ENCODE assay signal across 8 cellular contexts in the genomic region with DNA sequence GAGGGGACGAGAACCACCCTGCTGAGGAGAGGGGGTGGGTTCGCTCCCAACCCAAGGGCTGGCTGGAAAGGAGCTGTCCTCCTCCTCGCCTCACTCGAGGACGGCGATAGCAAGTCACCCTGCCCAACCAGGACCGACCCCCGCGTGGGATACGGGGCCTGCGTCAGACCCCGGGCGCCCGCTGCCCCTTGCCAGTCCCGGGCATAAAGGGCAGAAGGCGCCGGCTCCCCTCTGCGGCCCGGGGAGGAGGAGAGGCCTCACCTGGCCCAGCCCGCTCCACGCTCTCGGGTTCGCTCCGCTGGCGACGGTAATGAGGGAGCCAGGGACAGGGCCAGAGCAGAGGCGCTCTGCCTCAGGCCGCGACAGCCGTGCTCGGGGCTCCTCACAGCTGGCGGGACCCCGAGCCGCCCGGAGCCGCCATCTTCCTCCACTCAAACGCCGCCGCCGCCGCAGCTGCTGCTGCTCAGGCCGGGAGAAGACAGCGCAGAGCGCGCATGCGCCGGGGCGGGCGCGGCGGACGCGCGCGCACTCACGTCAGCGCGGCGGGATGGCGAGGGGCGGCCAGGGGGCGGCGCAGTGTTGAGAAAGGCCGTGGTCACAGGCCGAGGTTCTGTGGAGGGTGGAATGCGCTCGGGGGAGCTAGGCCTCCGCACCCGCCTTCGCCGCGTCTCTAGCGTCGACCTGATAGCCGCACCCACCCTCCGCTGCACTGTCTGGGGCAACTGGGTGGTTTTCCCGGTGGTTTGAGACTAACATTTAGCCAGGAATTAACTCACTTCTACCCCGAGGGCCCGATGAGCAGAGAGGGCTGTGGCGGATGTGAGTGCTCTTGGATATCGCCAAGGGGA. TPM values are rescaled to one million over a fixed set of nuclear protein-coding genes. Genes with fewer than 3 reads are reported as not detected.
DNase-seq lines count a peak whose midpoint lies in the region; ATAC-seq, FAIRE-seq and TF ChIP-seq lines count a peak whose summit lies in the region.

A gene (minus strand): TSS at position 487 of the 848 bp plus-strand sequence. CDS start 37,062 bp downstream, outside the sequence.

- H3K4me1 ChIP-seq in keratinocyte (ENCODE audit: control insufficient read depth, extremely low read depth, insufficient read depth, low read length) = peaks cover 12% of the 10 kb centered on the region

- TF ChIP-seq CTCF in keratinocyte (optimal IDR thresholded peaks at IDR 0.05 in 1 of 3, IDR thresholded peaks at IDR 0.05 in 1 of 3, conservative IDR thresholded peaks at IDR 0.05 in 1 of 3; ENCODE audit: extremely low read depth in 1 of 3, insufficient read depth in 2 of 3, low read length in 3 of 3) = peak in 2 of 3 experiments; percentile 11 to 69

- H3K9me1 ChIP-seq in keratinocyte (ENCODE audit: control insufficient read depth, extremely low read depth, insufficient read depth, low read length) = peaks cover 4% of the 10 kb centered on the region

- dilution Hi-C loops in keratinocyte (cut with MboI; ENCODE audit: extremely low pct_ligation_motif_present, low sequenced_read_pairs) = no loop called here

- DNase-seq in AG20443 (ENCODE audit: low spot score) = peak; percentile 98
- DNase-seq in NCI-H446 (lab: John Stamatoyannopoulos, UW) = peak; percentile 92 to 97
- peak; percentile 81 for DNase-seq in activated CD4-positive, CD25-positive, alpha-beta regulatory T cell treated with anti-CD3 and anti-CD28 coated beads, Interleukin-2, amount 50 U/mL, for 16 hours (ENCODE audit: low read depth, low spot score)
- peak; percentile 89 for DNase-seq in cerebellar cortex (ENCODE audit: low spot score)
- peak; percentile 66 for DNase-seq in keratinocyte (ENCODE audit: low read depth, low spot score)
- DNase-seq in stimulated activated CD4-positive, alpha-beta T cell treated with anti-CD3 and anti-CD28 coated beads, Interleukin-15, amount 100 ng/mL, for 1 hour (ENCODE audit: low read depth in 1 of 2, low spot score in 1 of 2) = peak; percentile 88 to 89

- peak within 1 kb of the TSS; percentile 84 for H2AFZ ChIP-seq in keratinocyte (ENCODE audit: control insufficient read depth, low read length)

- H3K4me2 ChIP-seq in keratinocyte (ENCODE audit: control insufficient read depth, extremely low read depth, insufficient read depth, low read depth, low read length) = peak within 1 kb of the TSS; percentile 92

- H3K27me3 ChIP-seq in keratinocyte (ENCODE audit: control insufficient read depth, extremely low read depth, insufficient read depth, low read length) = no peaks in the 10 kb centered on the region

- H3K4me3 ChIP-seq in keratinocyte (ENCODE audit: control insufficient read depth in 2 of 3, extremely low read depth in 1 of 3, insufficient read depth in 2 of 3, low read depth in 1 of 3, low read length in 3 of 3) = peak within 1 kb of the TSS; percentile 52 to 74 (median 67)

- no peaks in the 10 kb centered on the region for H3K9me3 ChIP-seq in keratinocyte (ENCODE audit: control insufficient read depth, low read depth, low read length)

- peak within 1 kb of the TSS; percentile 64 for H3K27ac ChIP-seq in keratinocyte (ENCODE audit: control insufficient read depth, insufficient read depth, low read length)

- H4K20me1 ChIP-seq in keratinocyte (ENCODE audit: control insufficient read depth, extremely low read depth, insufficient read depth, low read length) = no peaks in the 10 kb centered on the region

- no peaks in the 10 kb centered on the region for H3K36me3 ChIP-seq in keratinocyte (ENCODE audit: control insufficient read depth in 2 of 2, extremely low read depth in 1 of 2, insufficient read depth in 2 of 2, low read length in 2 of 2)

- peak; percentile 88 for ATAC-seq in GM19043 (IDR thresholded peaks at IDR 0.05; ENCODE audit: low read depth, unreplicated experiment)
- ATAC-seq in HG03354 (IDR thresholded peaks at IDR 0.05; ENCODE audit: poor library complexity, severe bottlenecking, unreplicated experiment) = peak; percentile 92

- H3K9ac ChIP-seq in keratinocyte (ENCODE audit: control insufficient read depth, extremely low read depth, insufficient read depth, low read length) = peak within 1 kb of the TSS; percentile 88

- peaks cover 48% of the 10 kb centered on the region for H3K79me2 ChIP-seq in keratinocyte (ENCODE audit: control insufficient read depth, insufficient read depth, low read length)

- no peak for FAIRE-seq in keratinocyte (lab: Jason Lieb, UNC)

RNA-seq across cellular contexts. Expression of the gene that starts here (rescaled TPM):
- polyA plus RNA-seq in keratinocyte = 14.1 to 18.0 TPM (median 15.8 TPM) in 3 replicates
- 5.3 TPM for polyA plus RNA-seq in keratinocyte (2011; ENCODE audit: low read depth)
- 12.1 and 14.3 TPM in 2 replicates for polyA plus RNA-seq in keratinocyte (2011; cell fraction: cytosol; rRNA removed)
- polyA plus RNA-seq in keratinocyte (2011; cell fraction: nucleus; rRNA removed) = 30.5 and 34.1 TPM in 2 replicates
- polyA plus RNA-seq in keratinocyte (2012; ENCODE audit: low replicate concordance) = 9.9 and 17.7 TPM in 2 replicates
- polyA minus RNA-seq in keratinocyte = 21.3 to 24.7 TPM (median 23.3 TPM) in 3 replicates
- 12.1 TPM for polyA minus RNA-seq in keratinocyte (2011; cell fraction: cytosol; rRNA and poly(A)+ RNA removed)
- 18.6 and 33.8 TPM in 2 replicates for polyA minus RNA-seq in keratinocyte (2011; cell fraction: nucleus; rRNA and poly(A)+ RNA removed)

Comparison
In these comparisons a context has a peak if more than half of its experiments do, and no peak if none do; other contexts are left out.
1. Peak in every context shown above with its lines: DNase-seq, ATAC-seq, H3K4me3 ChIP-seq and H3K27ac ChIP-seq.